In the genomic region with DNA sequence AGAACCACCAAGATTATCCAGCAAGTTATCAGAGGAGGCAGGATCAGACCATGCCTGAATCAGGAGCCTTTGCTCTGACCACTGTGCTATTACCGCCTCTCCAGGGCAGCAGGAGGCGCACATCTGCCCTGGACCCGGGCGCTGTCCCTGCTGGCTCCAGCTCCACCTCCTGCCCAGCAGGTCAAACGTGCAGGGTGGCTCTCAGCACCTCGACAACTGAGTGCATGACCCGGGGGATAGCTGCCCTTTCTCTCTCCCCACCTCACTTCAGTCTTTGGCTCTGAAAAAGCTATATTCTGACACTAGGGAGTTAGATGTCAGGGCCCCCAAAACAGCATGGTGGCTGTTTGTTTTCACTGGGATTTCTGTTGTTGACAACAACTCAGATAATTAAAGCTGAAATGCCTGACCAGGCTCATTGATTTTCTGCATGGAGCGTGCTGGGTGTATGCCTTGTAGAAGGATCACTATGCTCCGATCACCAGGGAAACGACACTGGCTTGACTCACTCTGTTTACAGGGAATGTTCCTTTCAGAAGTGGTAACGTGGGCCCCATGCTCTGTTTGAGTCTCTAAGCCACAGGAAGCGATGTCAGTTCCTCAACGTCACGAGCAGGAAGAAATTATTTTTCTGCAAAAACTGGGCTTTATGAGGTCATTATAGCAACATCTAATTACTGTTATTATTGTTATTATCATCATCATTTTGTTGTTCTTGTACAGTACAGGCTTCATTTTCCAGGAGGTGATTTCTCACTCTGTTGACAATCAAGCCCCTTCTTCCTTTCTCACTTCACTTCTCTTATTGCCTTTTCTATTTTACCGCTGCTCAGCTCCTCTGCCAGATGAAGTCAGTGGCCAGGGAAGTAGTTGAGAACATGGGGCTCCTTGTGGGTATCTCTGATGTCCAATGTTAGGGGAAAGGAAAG, we compare ENCODE assay signal across 8 cellular contexts.
DNase-seq lines count a peak whose midpoint lies in the region; ATAC-seq and TF ChIP-seq lines count a peak whose summit lies in the region.

No MANE protein-coding gene starts in this region.

- ATAC-seq in aorta (ENCODE audit: low FRiP score), result peak; percentile 92
- no peak for ATAC-seq in GM21825 (IDR thresholded peaks at IDR 0.05; ENCODE audit: unreplicated experiment)

- H3K27ac ChIP-seq in C4-2B (no peak overlapping the region), left ventricle myocardium inferior (replicated peaks) (peak overlapping the region; percentile 73), aorta (ENCODE audit: low read depth in 1 of 2, low read length in 2 of 2) (peak overlapping the region; percentile 83 to 88)

- intact Hi-C loops in left ventricle myocardium inferior (cut with micrococcal nuclease) (no loop called here), aorta (cut with DNase I) (no loop called here)

- TF ChIP-seq CTCF in C4-2B (conservative IDR thresholded peaks at IDR 0.05) (peak; percentile 67), left ventricle myocardium inferior (IDR thresholded peaks at IDR 0.05; ENCODE audit: borderline replicate concordance) (peak; percentile 33)

- H3K36me3 ChIP-seq in left ventricle myocardium inferior (no peaks in the 10 kb centered on the region), aorta (ENCODE audit: control insufficient read depth in 1 of 2, insufficient read depth in 2 of 2, low read length in 1 of 2) (no peaks in the 10 kb centered on the region)

- H3K9me3 ChIP-seq in left ventricle myocardium inferior (replicated peaks) (no peaks in the 10 kb centered on the region), aorta (ENCODE audit: control insufficient read depth, low read length) (no peaks in the 10 kb centered on the region)

- H3K27me3 ChIP-seq in left ventricle myocardium inferior (ENCODE audit: low read depth), result no peaks in the 10 kb centered on the region
- no peaks in the 10 kb centered on the region for H3K27me3 ChIP-seq in aorta (ENCODE audit: control insufficient read depth in 1 of 2, insufficient read depth in 2 of 2, low read length in 1 of 2)

- H3K4me1 ChIP-seq in left ventricle myocardium inferior, result peaks cover 46% of the 10 kb centered on the region
- H3K4me1 ChIP-seq in aorta (ENCODE audit: control insufficient read depth in 1 of 2, insufficient read depth in 2 of 2, low read length in 2 of 2), result peaks cover 0 to under 1% of the 10 kb centered on the region in 2 donors

- H3K4me3 ChIP-seq in left ventricle myocardium inferior (no peak overlapping the region), aorta (ENCODE audit: low read length in 2 of 2) (no peak overlapping the region)

- in situ Hi-C loops in KBM-7 (cut with MboI; ENCODE audit: low pct_unique_long_range_greater_than_20kb, low sequenced_read_pairs), result no loop called here

- 22 to 26% methylated on average over 15 of the region's 15 CpGs for WGBS in aorta, 2 donors

- DNase-seq in KBM-7 (peak; percentile 86), SW480 (ENCODE audit: low spot score) (peak; percentile 95), amygdala (lab: John Stamatoyannopoulos, UW) (peak in 42 of 56 donors; percentile 9 to 76 (median 43)), left ventricle myocardium inferior (no peak), putamen (ENCODE audit: low spot score) (peak; percentile 76), aorta (peak; percentile 78 to 92)
